Comparison of ENCODE assay signal across 8 cellular contexts in the genomic region with DNA sequence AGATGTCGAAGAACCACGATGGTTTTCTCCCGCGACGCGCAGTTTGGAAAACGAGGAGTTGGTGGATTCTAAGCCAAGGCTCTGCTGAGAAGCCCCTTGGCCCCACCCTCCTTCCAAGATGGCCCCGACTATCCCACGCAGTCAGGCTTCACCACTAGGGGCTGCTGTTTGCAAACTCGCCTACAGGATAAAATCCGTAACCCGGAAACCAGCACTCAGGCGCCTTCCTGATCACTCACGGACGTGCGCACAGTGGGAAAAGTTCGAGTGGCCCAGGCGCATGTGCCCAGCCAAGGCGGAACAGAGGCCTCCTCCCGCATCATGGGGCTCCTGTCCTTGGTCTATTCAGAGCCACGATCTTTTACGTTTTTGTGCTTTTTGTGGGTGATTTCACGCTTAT. TPM values are rescaled to one million over a fixed set of nuclear protein-coding genes. Genes with fewer than 3 reads are reported as not detected.
DNase-seq lines count a peak whose midpoint lies in the region; ATAC-seq and FAIRE-seq lines count a peak whose summit lies in the region.

No MANE protein-coding gene starts in this region.

- H3K36me3 Mint-ChIP-seq in activated T-cell treated with anti-CD3 and anti-CD28 coated beads, Interleukin-2, amount 50 U/mL, for 72 hours (ENCODE audit: insufficient read depth in 2 of 2) = peaks cover 0 to 3% of the 10 kb centered on the region in 2 donors

- peak; percentile 58 to 64 for ATAC-seq in activated T-cell treated with anti-CD3 and anti-CD28 coated beads, Interleukin-2, amount 50 U/mL, for 72 hours (replicated peaks in 1 of 2)
- ATAC-seq in HG03108 (IDR thresholded peaks at IDR 0.05; ENCODE audit: unreplicated experiment) = no peak

- no peak overlapping the region for H3K27ac Mint-ChIP-seq in activated T-cell treated with anti-CD3 and anti-CD28 coated beads, Interleukin-2, amount 50 U/mL, for 72 hours

- FAIRE-seq in frontal cortex (lab: Jason Lieb, UNC) (no peak), RCC 7860 (lab: Jason Lieb, UNC) (no peak)

- H3K9me3 Mint-ChIP-seq in activated T-cell treated with anti-CD3 and anti-CD28 coated beads, Interleukin-2, amount 50 U/mL, for 72 hours = no peaks in the 10 kb centered on the region

- no peak overlapping the region for H3K4me3 Mint-ChIP-seq in activated T-cell treated with anti-CD3 and anti-CD28 coated beads, Interleukin-2, amount 50 U/mL, for 72 hours

- H3K4me1 Mint-ChIP-seq in activated T-cell treated with anti-CD3 and anti-CD28 coated beads, Interleukin-2, amount 50 U/mL, for 72 hours (ENCODE audit: low read depth) = no peaks in the 10 kb centered on the region

- H3K27me3 Mint-ChIP-seq in activated T-cell treated with anti-CD3 and anti-CD28 coated beads, Interleukin-2, amount 50 U/mL, for 72 hours (ENCODE audit: low read depth) = no peaks in the 10 kb centered on the region

- peak; percentile 13 for DNase-seq in NCI-H146 (lab: John Stamatoyannopoulos, UW)
- no peak for DNase-seq in NCI-H146 treated with DMSO at 0.1 percent for 48 hours (lab: John Stamatoyannopoulos, UW; ENCODE audit: unreplicated experiment)
- DNase-seq in NCI-H2171 (lab: John Stamatoyannopoulos, UW) = peak; percentile 9
- peak; percentile 49 to 62 for DNase-seq in activated T-cell treated with anti-CD3 and anti-CD28 coated beads, Interleukin-2, amount 50 U/mL, for 72 hours
- peak; percentile 67 to 79 for DNase-seq in frontal cortex (ENCODE audit: low spot score in 2 of 2)
- peak; percentile 57 for DNase-seq in pons (ENCODE audit: low spot score)
- DNase-seq in RCC 7860 (ENCODE audit: low spot score) = no peak

RNA-seq across cellular contexts. Expression of gene UQCR11, which starts 19.2 kb away (rescaled TPM):
- total RNA-seq in activated T-cell treated with anti-CD3 and anti-CD28 coated beads, Interleukin-2, amount 50 U/mL, for 72 hours = 100 to 1,000 TPM; 103 to 113 TPM
- total RNA-seq in frontal cortex = 65.6 TPM

RNA-seq across cellular contexts. Expression of gene TCF3, which starts 28.0 kb away (rescaled TPM):
- 100 to 1,000 TPM; 112 to 126 TPM for total RNA-seq in activated T-cell treated with anti-CD3 and anti-CD28 coated beads, Interleukin-2, amount 50 U/mL, for 72 hours
- 16.7 TPM for total RNA-seq in frontal cortex

RNA-seq across cellular contexts. Expression of gene MBD3, which starts 31.8 kb away (rescaled TPM):
- total RNA-seq in activated T-cell treated with anti-CD3 and anti-CD28 coated beads, Interleukin-2, amount 50 U/mL, for 72 hours = 10 to 100 TPM; 71.2 to 77.9 TPM
- total RNA-seq in frontal cortex = 50.1 TPM

RNA-seq across cellular contexts. Expression of gene MEX3D, which starts 56.3 kb away (rescaled TPM):
- total RNA-seq in activated T-cell treated with anti-CD3 and anti-CD28 coated beads, Interleukin-2, amount 50 U/mL, for 72 hours = 1 to 10 TPM; 6.4 to 6.8 TPM
- 55.0 TPM for total RNA-seq in frontal cortex

Comparison
In these comparisons a context has a peak if more than half of its experiments do, and no peak if none do; other contexts are left out.
1. DNase-seq: peak in NCI-H146 (single experiment), NCI-H2171 (single experiment), activated T-cell treated with anti-CD3 and anti-CD28 coated beads, Interleukin-2, amount 50 U/mL, for 72 hours (2 of 2), frontal cortex (2 of 2) and pons (single experiment); none in NCI-H146 treated with DMSO at 0.1 percent for 48 hours (single experiment) and RCC 7860 (single experiment).